ENCODE assay signal across 8 cellular contexts in the genomic region with DNA sequence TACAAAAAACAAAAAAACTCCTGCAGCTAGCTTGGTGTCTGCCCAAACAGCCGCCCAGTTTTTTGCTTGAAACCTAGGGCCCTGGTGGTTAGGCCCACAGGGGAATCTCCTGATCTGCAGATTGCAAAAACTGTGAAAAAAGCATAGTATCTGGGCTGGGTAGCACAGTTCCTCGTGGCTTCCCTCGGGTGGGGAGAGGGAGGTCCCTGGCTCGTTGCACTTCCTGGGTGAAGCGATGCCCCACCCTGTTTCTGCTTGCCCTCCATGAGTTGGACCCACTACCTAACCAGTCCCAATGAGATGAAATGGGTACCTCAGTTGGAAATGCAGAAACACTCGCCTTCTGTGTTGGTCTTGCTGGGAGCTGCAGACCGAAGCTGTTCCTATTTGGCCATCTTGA.
"Had no signal": no experiment of that assay in that cellular context is flagged by ENCODE, and none has a peak within 500 bp of the region (broad histone marks: within the 10 kb centered on the region; RNA-seq: fewer than 3 reads in every experiment).

No MANE protein-coding gene starts in this region.

- H3K4me3 ChIP-seq: GM12878 had no signal

- FAIRE-seq: G401.6, GM12878, GM12891, GM12892, GM18507, GM19239 had no signal

- DNase-seq: GDM1, GF-D8 had no signal
